ENCODE assay signal across 1 cellular context in the genomic region with DNA sequence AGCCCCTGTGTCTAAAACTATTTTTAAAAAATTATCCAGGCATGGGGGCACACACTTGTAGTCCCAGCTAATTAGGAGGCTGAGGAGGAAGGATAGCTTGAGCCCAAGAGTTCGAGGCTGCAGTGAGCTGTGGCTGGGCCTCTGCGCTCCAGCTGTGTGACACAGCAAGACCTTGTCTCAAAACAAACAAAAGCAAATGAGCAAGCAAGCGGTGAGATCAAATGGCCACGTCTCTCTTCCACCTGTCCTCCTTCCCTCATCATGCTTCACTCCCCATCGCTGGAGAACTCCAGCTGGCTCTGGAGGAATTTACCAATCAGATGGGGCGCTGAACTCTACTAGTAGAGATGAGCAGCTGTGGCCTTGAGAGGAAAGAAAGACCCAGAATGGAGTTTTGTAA.
TF ChIP-seq lines count a peak whose summit lies in the region.

No MANE protein-coding gene starts in this region.

TF ChIP-seq in HepG2, 621 proteins besides CTCF, POLR2A, EP300 and RAD21 (continues in another document):
- peak; percentile 66 for TF ChIP-seq FOSL2 (CRISPR knock-in tag; IDR thresholded peaks at IDR 0.05)
- TF ChIP-seq, protein P1, sequence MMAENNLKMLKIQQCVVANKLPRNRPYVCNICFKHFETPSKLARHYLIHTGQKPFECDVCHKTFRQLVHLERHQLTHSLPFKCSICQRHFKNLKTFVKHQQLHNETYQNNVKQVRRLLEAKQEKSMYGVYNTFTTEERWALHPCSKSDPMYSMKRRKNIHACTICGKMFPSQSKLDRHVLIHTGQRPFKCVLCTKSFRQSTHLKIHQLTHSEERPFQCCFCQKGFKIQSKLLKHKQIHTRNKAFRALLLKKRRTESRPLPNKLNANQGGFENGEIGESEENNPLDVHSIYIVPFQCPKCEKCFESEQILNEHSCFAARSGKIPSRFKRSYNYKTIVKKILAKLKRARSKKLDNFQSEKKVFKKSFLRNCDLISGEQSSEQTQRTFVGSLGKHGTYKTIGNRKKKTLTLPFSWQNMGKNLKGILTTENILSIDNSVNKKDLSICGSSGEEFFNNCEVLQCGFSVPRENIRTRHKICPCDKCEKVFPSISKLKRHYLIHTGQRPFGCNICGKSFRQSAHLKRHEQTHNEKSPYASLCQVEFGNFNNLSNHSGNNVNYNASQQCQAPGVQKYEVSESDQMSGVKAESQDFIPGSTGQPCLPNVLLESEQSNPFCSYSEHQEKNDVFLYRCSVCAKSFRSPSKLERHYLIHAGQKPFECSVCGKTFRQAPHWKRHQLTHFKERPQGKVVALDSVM (CRISPR knock-in tag; IDR thresholded peaks at IDR 0.05) = peak; percentile 98
- TF ChIP-seq ZNF644 (CRISPR knock-in tag; IDR thresholded peaks at IDR 0.05; ENCODE audit: low read depth) = no peak
- TF ChIP-seq, protein P2, sequence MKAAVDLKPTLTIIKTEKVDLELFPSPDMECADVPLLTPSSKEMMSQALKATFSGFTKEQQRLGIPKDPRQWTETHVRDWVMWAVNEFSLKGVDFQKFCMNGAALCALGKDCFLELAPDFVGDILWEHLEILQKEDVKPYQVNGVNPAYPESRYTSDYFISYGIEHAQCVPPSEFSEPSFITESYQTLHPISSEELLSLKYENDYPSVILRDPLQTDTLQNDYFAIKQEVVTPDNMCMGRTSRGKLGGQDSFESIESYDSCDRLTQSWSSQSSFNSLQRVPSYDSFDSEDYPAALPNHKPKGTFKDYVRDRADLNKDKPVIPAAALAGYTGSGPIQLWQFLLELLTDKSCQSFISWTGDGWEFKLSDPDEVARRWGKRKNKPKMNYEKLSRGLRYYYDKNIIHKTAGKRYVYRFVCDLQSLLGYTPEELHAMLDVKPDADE (CRISPR knock-in tag; IDR thresholded peaks at IDR 0.05) = no peak
- 0 out of 2 replicates have a peak, but pooled peaks have one; percentile 42 for TF ChIP-seq RCOR2 (CRISPR knock-in tag; IDR thresholded peaks at IDR 0.05)
- peak; percentile 84; the same call in 1 of the 2 replicates for TF ChIP-seq ZNF317 (CRISPR knock-in tag; IDR thresholded peaks at IDR 0.05)
- TF ChIP-seq CHCHD3 (CRISPR knock-in tag; IDR thresholded peaks at IDR 0.05) = no peak
- TF ChIP-seq HDAC1 (CRISPR knock-in tag; IDR thresholded peaks at IDR 0.05) = 0 out of 2 replicates have a peak, but pooled peaks have one; percentile 25
- TF ChIP-seq KLF15 (CRISPR knock-in tag; IDR thresholded peaks at IDR 0.05; ENCODE audit: borderline replicate concordance) = no peak
- TF ChIP-seq CENPX (CRISPR knock-in tag; IDR thresholded peaks at IDR 0.05) = no peak
- TF ChIP-seq, protein P3, sequence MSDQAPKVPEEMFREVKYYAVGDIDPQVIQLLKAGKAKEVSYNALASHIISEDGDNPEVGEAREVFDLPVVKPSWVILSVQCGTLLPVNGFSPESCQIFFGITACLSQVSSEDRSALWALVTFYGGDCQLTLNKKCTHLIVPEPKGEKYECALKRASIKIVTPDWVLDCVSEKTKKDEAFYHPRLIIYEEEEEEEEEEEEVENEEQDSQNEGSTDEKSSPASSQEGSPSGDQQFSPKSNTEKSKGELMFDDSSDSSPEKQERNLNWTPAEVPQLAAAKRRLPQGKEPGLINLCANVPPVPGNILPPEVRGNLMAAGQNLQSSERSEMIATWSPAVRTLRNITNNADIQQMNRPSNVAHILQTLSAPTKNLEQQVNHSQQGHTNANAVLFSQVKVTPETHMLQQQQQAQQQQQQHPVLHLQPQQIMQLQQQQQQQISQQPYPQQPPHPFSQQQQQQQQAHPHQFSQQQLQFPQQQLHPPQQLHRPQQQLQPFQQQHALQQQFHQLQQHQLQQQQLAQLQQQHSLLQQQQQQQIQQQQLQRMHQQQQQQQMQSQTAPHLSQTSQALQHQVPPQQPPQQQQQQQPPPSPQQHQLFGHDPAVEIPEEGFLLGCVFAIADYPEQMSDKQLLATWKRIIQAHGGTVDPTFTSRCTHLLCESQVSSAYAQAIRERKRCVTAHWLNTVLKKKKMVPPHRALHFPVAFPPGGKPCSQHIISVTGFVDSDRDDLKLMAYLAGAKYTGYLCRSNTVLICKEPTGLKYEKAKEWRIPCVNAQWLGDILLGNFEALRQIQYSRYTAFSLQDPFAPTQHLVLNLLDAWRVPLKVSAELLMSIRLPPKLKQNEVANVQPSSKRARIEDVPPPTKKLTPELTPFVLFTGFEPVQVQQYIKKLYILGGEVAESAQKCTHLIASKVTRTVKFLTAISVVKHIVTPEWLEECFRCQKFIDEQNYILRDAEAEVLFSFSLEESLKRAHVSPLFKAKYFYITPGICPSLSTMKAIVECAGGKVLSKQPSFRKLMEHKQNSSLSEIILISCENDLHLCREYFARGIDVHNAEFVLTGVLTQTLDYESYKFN (CRISPR knock-in tag; conservative IDR thresholded peaks at IDR 0.05) = 0 out of 2 replicates have a peak, but pooled peaks have one; percentile 15
- TF ChIP-seq, protein P4, sequence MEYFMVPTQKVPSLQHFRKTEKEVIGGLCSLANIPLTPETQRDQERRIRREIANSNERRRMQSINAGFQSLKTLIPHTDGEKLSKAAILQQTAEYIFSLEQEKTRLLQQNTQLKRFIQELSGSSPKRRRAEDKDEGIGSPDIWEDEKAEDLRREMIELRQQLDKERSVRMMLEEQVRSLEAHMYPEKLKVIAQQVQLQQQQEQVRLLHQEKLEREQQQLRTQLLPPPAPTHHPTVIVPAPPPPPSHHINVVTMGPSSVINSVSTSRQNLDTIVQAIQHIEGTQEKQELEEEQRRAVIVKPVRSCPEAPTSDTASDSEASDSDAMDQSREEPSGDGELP (IDR thresholded peaks at IDR 0.05; ENCODE audit: borderline replicate concordance, low read depth) = peak; percentile 80
- TF ChIP-seq, protein P5, sequence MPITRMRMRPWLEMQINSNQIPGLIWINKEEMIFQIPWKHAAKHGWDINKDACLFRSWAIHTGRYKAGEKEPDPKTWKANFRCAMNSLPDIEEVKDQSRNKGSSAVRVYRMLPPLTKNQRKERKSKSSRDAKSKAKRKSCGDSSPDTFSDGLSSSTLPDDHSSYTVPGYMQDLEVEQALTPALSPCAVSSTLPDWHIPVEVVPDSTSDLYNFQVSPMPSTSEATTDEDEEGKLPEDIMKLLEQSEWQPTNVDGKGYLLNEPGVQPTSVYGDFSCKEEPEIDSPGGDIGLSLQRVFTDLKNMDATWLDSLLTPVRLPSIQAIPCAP (CRISPR knock-in tag; IDR thresholded peaks at IDR 0.05; ENCODE audit: low read depth) = no peak
- TF ChIP-seq ZNF589 (CRISPR knock-in tag; conservative IDR thresholded peaks at IDR 0.05) = no peak
- no peak for TF ChIP-seq SPEN (CRISPR knock-in tag; IDR thresholded peaks at IDR 0.05; ENCODE audit: low read depth)
- TF ChIP-seq, protein P6, sequence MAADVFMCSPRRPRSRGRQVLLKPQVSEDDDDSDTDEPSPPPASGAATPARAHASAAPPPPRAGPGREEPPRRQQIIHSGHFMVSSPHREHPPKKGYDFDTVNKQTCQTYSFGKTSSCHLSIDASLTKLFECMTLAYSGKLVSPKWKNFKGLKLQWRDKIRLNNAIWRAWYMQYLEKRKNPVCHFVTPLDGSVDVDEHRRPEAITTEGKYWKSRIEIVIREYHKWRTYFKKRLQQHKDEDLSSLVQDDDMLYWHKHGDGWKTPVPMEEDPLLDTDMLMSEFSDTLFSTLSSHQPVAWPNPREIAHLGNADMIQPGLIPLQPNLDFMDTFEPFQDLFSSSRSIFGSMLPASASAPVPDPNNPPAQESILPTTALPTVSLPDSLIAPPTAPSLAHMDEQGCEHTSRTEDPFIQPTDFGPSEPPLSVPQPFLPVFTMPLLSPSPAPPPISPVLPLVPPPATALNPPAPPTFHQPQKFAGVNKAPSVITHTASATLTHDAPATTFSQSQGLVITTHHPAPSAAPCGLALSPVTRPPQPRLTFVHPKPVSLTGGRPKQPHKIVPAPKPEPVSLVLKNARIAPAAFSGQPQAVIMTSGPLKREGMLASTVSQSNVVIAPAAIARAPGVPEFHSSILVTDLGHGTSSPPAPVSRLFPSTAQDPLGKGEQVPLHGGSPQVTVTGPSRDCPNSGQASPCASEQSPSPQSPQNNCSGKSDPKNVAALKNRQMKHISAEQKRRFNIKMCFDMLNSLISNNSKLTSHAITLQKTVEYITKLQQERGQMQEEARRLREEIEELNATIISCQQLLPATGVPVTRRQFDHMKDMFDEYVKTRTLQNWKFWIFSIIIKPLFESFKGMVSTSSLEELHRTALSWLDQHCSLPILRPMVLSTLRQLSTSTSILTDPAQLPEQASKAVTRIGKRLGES (CRISPR knock-in tag; IDR thresholded peaks at IDR 0.05; ENCODE audit: borderline replicate concordance) = no peak
- TF ChIP-seq ZFP41 (CRISPR knock-in tag; IDR thresholded peaks at IDR 0.05; ENCODE audit: borderline replicate concordance) = no peak
- peak; percentile 21; the same call in 1 of the 2 replicates for TF ChIP-seq NFE2L2 (IDR thresholded peaks at IDR 0.05; ENCODE audit: low read length)
- TF ChIP-seq, protein P7, sequence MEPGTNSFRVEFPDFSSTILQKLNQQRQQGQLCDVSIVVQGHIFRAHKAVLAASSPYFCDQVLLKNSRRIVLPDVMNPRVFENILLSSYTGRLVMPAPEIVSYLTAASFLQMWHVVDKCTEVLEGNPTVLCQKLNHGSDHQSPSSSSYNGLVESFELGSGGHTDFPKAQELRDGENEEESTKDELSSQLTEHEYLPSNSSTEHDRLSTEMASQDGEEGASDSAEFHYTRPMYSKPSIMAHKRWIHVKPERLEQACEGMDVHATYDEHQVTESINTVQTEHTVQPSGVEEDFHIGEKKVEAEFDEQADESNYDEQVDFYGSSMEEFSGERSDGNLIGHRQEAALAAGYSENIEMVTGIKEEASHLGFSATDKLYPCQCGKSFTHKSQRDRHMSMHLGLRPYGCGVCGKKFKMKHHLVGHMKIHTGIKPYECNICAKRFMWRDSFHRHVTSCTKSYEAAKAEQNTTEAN (CRISPR knock-in tag; conservative IDR thresholded peaks at IDR 0.05) = no peak
- no peak for TF ChIP-seq HDAC6 (IDR thresholded peaks at IDR 0.05; ENCODE audit: low read depth, low read length)
- peak; percentile 45; the same call in 1 of the 2 replicates for TF ChIP-seq KDM1A (CRISPR knock-in tag; IDR thresholded peaks at IDR 0.05)
- TF ChIP-seq ZNF256 (CRISPR knock-in tag; conservative IDR thresholded peaks at IDR 0.05) = no peak
- no peak for TF ChIP-seq ZNF570 (CRISPR knock-in tag; IDR thresholded peaks at IDR 0.05; ENCODE audit: borderline replicate concordance)
- TF ChIP-seq, protein P8, sequence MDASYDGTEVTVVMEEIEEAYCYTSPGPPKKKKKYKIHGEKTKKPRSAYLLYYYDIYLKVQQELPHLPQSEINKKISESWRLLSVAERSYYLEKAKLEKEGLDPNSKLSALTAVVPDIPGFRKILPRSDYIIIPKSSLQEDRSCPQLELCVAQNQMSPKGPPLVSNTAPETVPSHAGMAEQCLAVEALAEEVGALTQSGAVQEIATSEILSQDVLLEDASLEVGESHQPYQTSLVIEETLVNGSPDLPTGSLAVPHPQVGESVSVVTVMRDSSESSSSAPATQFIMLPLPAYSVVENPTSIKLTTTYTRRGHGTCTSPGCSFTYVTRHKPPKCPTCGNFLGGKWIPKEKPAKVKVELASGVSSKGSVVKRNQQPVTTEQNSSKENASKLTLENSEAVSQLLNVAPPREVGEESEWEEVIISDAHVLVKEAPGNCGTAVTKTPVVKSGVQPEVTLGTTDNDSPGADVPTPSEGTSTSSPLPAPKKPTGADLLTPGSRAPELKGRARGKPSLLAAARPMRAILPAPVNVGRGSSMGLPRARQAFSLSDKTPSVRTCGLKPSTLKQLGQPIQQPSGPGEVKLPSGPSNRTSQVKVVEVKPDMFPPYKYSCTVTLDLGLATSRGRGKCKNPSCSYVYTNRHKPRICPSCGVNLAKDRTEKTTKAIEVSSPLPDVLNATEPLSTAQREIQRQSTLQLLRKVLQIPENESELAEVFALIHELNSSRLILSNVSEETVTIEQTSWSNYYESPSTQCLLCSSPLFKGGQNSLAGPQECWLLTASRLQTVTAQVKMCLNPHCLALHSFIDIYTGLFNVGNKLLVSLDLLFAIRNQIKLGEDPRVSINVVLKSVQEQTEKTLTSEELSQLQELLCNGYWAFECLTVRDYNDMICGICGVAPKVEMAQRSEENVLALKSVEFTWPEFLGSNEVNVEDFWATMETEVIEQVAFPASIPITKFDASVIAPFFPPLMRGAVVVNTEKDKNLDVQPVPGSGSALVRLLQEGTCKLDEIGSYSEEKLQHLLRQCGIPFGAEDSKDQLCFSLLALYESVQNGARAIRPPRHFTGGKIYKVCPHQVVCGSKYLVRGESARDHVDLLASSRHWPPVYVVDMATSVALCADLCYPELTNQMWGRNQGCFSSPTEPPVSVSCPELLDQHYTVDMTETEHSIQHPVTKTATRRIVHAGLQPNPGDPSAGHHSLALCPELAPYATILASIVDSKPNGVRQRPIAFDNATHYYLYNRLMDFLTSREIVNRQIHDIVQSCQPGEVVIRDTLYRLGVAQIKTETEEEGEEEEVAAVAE (CRISPR knock-in tag; IDR thresholded peaks at IDR 0.05; ENCODE audit: borderline replicate concordance) = no peak
- no peak for TF ChIP-seq FOXA1 (IDR thresholded peaks at IDR 0.05)
- peak; percentile 45; the same call in 1 of the 2 replicates for TF ChIP-seq FOXA1 (CRISPR knock-in tag; IDR thresholded peaks at IDR 0.05)
- TF ChIP-seq HMGA1 (CRISPR knock-in tag; conservative IDR thresholded peaks at IDR 0.05) = no peak
- TF ChIP-seq TCF7 (IDR thresholded peaks at IDR 0.05; ENCODE audit: low read depth) = peak; percentile 81
- TF ChIP-seq PRPF4 (IDR thresholded peaks at IDR 0.05; ENCODE audit: low read depth, low read length, poor library complexity, severe bottlenecking) = no peak
- TF ChIP-seq, protein P9, sequence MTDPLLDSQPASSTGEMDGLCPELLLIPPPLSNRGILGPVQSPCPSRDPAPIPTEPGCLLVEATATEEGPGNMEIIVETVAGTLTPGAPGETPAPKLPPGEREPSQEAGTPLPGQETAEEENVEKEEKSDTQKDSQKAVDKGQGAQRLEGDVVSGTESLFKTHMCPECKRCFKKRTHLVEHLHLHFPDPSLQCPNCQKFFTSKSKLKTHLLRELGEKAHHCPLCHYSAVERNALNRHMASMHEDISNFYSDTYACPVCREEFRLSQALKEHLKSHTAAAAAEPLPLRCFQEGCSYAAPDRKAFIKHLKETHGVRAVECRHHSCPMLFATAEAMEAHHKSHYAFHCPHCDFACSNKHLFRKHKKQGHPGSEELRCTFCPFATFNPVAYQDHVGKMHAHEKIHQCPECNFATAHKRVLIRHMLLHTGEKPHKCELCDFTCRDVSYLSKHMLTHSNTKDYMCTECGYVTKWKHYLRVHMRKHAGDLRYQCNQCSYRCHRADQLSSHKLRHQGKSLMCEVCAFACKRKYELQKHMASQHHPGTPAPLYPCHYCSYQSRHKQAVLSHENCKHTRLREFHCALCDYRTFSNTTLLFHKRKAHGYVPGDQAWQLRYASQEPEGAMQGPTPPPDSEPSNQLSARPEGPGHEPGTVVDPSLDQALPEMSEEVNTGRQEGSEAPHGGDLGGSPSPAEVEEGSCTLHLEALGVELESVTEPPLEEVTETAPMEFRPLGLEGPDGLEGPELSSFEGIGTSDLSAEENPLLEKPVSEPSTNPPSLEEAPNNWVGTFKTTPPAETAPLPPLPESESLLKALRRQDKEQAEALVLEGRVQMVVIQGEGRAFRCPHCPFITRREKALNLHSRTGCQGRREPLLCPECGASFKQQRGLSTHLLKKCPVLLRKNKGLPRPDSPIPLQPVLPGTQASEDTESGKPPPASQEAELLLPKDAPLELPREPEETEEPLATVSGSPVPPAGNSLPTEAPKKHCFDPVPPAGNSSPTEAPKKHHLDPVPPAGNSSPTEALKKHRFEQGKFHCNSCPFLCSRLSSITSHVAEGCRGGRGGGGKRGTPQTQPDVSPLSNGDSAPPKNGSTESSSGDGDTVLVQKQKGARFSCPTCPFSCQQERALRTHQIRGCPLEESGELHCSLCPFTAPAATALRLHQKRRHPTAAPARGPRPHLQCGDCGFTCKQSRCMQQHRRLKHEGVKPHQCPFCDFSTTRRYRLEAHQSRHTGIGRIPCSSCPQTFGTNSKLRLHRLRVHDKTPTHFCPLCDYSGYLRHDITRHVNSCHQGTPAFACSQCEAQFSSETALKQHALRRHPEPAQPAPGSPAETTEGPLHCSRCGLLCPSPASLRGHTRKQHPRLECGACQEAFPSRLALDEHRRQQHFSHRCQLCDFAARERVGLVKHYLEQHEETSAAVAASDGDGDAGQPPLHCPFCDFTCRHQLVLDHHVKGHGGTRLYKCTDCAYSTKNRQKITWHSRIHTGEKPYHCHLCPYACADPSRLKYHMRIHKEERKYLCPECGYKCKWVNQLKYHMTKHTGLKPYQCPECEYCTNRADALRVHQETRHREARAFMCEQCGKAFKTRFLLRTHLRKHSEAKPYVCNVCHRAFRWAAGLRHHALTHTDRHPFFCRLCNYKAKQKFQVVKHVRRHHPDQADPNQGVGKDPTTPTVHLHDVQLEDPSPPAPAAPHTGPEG (CRISPR knock-in tag; IDR thresholded peaks at IDR 0.05) = no peak
